Comparison of ENCODE assay signal across 31 cellular contexts in genomic region chr18:11159844-11160243, GRCh38. TPM values are rescaled to one million over a fixed set of nuclear protein-coding genes. Genes with fewer than 3 reads are reported as not detected.
"Had no signal": no experiment of that assay in that cellular context is flagged by ENCODE, and none has a peak within 500 bp of the region (broad histone marks: within the 10 kb centered on the region; RNA-seq: fewer than 3 reads in every experiment).

No MANE protein-coding gene starts in this region.

- H3K4me1 ChIP-seq: esophagus muscularis mucosa, foreskin keratinocyte, gastroesophageal sphincter, heart left ventricle, left lung, prostate gland, right atrium auricular region, suprapubic skin, transverse colon, upper lobe of right lung, uterus had no signal

- H2AFZ ChIP-seq: hepatocyte had no signal

- H3K27me3 ChIP-seq: foreskin keratinocyte, hepatocyte, left lung, right atrium auricular region, transverse colon, uterus had no signal

- H3K9me3 Mint-ChIP-seq: dendritic cell treated with granulocyte-macrophage colony-stimulating factor and Interleukin-4, amounts not matched to agents 40 ng/mL and 50 ng/mL, for 4 days; mesothelial cell of epicardium; nephron progenitor cell; stimulated activated naive CD8-positive, alpha-beta T cell treated with anti-CD3 and anti-CD28 coated beads, Interleukin-15, amount 100 ng/mL, for 72 hours had no signal

- FAIRE-seq: endothelial cell of umbilical vein, islet of Langerhans had no signal

- H3K27ac ChIP-seq: esophagus muscularis mucosa, foreskin keratinocyte, gastroesophageal sphincter, heart left ventricle, hepatocyte, left lung, prostate gland, right atrium auricular region, suprapubic skin, transverse colon, upper lobe of right lung, uterus had no signal

- ATAC-seq: foreskin keratinocyte; gastroesophageal sphincter; heart left ventricle; left lung; mucosa of descending colon; naive thymus-derived CD4-positive, alpha-beta T cell; sciatic nerve; stimulated activated naive CD8-positive, alpha-beta T cell treated with anti-CD3 and anti-CD28 coated beads, Interleukin-15, amount 100 ng/mL, for 72 hours; upper lobe of right lung had no signal

- H3K79me2 ChIP-seq: hepatocyte had no signal

- H3K4me3 ChIP-seq: esophagus muscularis mucosa, gastroesophageal sphincter, heart left ventricle, hepatocyte, left lung, mucosa of descending colon, prostate gland, right atrium auricular region, smooth muscle cell, suprapubic skin, transverse colon, upper lobe of right lung, uterus had no signal

- H3K4me2 ChIP-seq: hepatocyte, smooth muscle cell had no signal

- H3K36me3 Mint-ChIP-seq: mesothelial cell of epicardium; naive thymus-derived CD4-positive, alpha-beta T cell had no signal

- H3K9me3 ChIP-seq: esophagus muscularis mucosa, gastroesophageal sphincter, heart left ventricle, left lung, mucosa of descending colon, prostate gland, right atrium auricular region, suprapubic skin, transverse colon, upper lobe of right lung, uterus had no signal

- H3K4me1 Mint-ChIP-seq: nephron progenitor cell had no signal

- H3K36me3 ChIP-seq: esophagus muscularis mucosa, gastroesophageal sphincter, heart left ventricle, left lung, prostate gland, right atrium auricular region, suprapubic skin, transverse colon, upper lobe of right lung, uterus had no signal

- DNase-seq: effector CD8-positive, alpha-beta T cell; foreskin keratinocyte; heart left ventricle; left cardiac atrium; left lung; mesenchymal stem cell; mucosa of descending colon; naive thymus-derived CD4-positive, alpha-beta T cell; nephron progenitor cell; nucleus accumbens; stimulated activated CD4-positive, alpha-beta T cell treated with anti-CD3 and anti-CD28 coated beads, Interleukin-12 subunit alpha, Interleukin-12 subunit beta, amount 100 ng/mL, for 4 hours; stimulated activated CD4-positive, alpha-beta T cell treated with anti-CD3 and anti-CD28 coated beads, Interleukin-1b, Interleukin-23, amount 100 ng/mL, for 48 hours; stimulated activated CD4-positive, alpha-beta T cell treated with anti-CD3 and anti-CD28 coated beads, Interleukin-4, amount 100 ng/mL, for 1 hour; stimulated activated CD8-positive, alpha-beta memory T cell treated with anti-CD3 and anti-CD28 coated beads, Interleukin-4, amount 100 ng/mL, for 48 hours; stimulated activated naive CD4-positive, alpha-beta T cell; stimulated activated naive CD8-positive, alpha-beta T cell treated with anti-CD3 and anti-CD28 coated beads, Interleukin-15, amount 100 ng/mL, for 72 hours; transverse colon; upper lobe of right lung; uterus had no signal

- H3K4me3 Mint-ChIP-seq: dendritic cell treated with granulocyte-macrophage colony-stimulating factor and Interleukin-4, amounts not matched to agents 40 ng/mL and 50 ng/mL, for 4 days; mesothelial cell of epicardium; naive thymus-derived CD4-positive, alpha-beta T cell; nephron progenitor cell; stimulated activated naive CD8-positive, alpha-beta T cell treated with anti-CD3 and anti-CD28 coated beads, Interleukin-15, amount 100 ng/mL, for 72 hours had no signal

- H3K27ac Mint-ChIP-seq: dendritic cell treated with granulocyte-macrophage colony-stimulating factor and Interleukin-4, amounts not matched to agents 40 ng/mL and 50 ng/mL, for 4 days; mesothelial cell of epicardium; naive thymus-derived CD4-positive, alpha-beta T cell; nephron progenitor cell; stimulated activated naive CD8-positive, alpha-beta T cell treated with anti-CD3 and anti-CD28 coated beads, Interleukin-15, amount 100 ng/mL, for 72 hours had no signal

RNA-seq across cellular contexts. Expression of gene PIEZO2, which starts 10.5 kb away (rescaled TPM):
- total RNA-seq: foreskin keratinocyte; naive thymus-derived CD4-positive, alpha-beta T cell had no signal
- polyA plus RNA-seq: foreskin keratinocyte; naive thymus-derived CD4-positive, alpha-beta T cell had no signal
